Comparison of ENCODE assay signal across 27 cellular contexts in the genomic region with DNA sequence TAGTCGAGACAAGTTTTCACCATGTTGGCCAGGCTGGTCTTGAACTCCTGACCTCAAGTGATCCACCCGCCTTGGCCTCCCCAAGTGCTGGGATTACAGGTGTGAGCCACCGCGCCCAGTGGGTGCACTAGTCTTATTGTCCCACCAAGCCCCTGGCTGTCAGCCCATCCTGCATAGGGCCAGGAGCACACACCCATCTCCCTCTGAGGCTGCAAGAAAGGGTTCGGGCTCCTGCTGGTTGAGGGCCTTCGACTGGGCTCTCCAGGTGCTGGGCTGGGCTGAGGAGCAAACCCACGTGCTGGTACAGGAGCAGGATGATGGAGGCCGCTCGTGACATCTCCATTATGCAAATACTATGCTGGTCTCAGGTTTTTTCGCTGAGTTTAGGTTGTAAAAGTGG.
"Had no signal": no experiment of that assay in that cellular context is flagged by ENCODE, and none has a peak within 500 bp of the region (broad histone marks: within the 10 kb centered on the region; RNA-seq: fewer than 3 reads in every experiment).

No MANE protein-coding gene starts in this region.

- H3K4me2 ChIP-seq: KMS-11, SK-N-SH had no signal

- H3K9ac ChIP-seq: KMS-11, SK-N-SH had no signal

- H3K4me1 ChIP-seq: SJCRH30 had no signal

- H3K9me3 Mint-ChIP-seq: activated naive CD4-positive, alpha-beta T cell treated with anti-CD3 and anti-CD28 coated beads, Interleukin-2, amount 10 ng/mL, durations not matched to agents 7 days and 5 days; activated naive CD8-positive, alpha-beta T cell treated with anti-CD3 and anti-CD28 coated beads for 36 hours; activated T-cell treated with anti-CD3 and anti-CD28 coated beads, Interleukin-2, amount 50 U/mL, for 72 hours; activated T-helper 2 cell treated with anti-CD3 and anti-CD28 coated beads, Interferon-gamma antibody, Interleukin-2, Interleukin-4, amounts not matched to agents 10 μg/mL and 5 μg/mL and 100 μg/mL, durations not matched to agents 14 hours and 24 hours and 36 hours; central memory CD8-positive, alpha-beta T cell; IgD-negative memory B cell; T-helper 2 cell treated with Interferon-gamma antibody and Interleukin-4, amounts not matched to agents 5 μg/mL and 100 μg/mL, for 36 hours had no signal

- FAIRE-seq: bronchial epithelial cell had no signal

- ATAC-seq: activated CD4-positive, CD25-positive, alpha-beta regulatory T cell treated with anti-CD3 and anti-CD28 coated beads, Interleukin-2, amount 50 U/mL, for 24 hours; activated CD8-positive, alpha-beta T cell treated with anti-CD3 and anti-CD28 coated beads, Interleukin-2, amount 10 ng/mL, durations not matched to agents 7 days and 5 days; activated T-cell treated with anti-CD3 and anti-CD28 coated beads, Interleukin-2, amount 50 U/mL, for 72 hours had no signal

- H3K27ac Mint-ChIP-seq: activated CD8-positive, alpha-beta T cell treated with anti-CD3 and anti-CD28 coated beads, Interleukin-2, amount 10 ng/mL, durations not matched to agents 7 days and 5 days; activated naive CD4-positive, alpha-beta T cell treated with anti-CD3 and anti-CD28 coated beads, Interleukin-2, amount 10 ng/mL, durations not matched to agents 7 days and 5 days; activated naive CD8-positive, alpha-beta T cell treated with anti-CD3 and anti-CD28 coated beads for 36 hours; activated T-cell treated with anti-CD3 and anti-CD28 coated beads, Interleukin-2, amount 50 U/mL, for 72 hours; activated T-helper 2 cell treated with anti-CD3 and anti-CD28 coated beads, Interferon-gamma antibody, Interleukin-2, Interleukin-4, amounts not matched to agents 10 μg/mL and 5 μg/mL and 100 μg/mL, durations not matched to agents 14 hours and 24 hours and 36 hours; IgD-negative memory B cell; T-helper 2 cell treated with Interferon-gamma antibody and Interleukin-4, amounts not matched to agents 5 μg/mL and 100 μg/mL, for 36 hours had no signal

- DNase-seq: activated CD4-positive, alpha-beta T cell treated with anti-CD3 and anti-CD28 coated beads for 4 hours; activated CD8-positive, alpha-beta T cell treated with anti-CD3 and anti-CD28 coated beads, Interleukin-2, amount 10 ng/mL, durations not matched to agents 7 days and 5 days; activated gamma-delta T cell treated with Interleukin-2 at 50 U/mL for 16 hours; activated naive CD8-positive, alpha-beta T cell treated with anti-CD3 and anti-CD28 coated beads for 36 hours; activated T-cell treated with anti-CD3 and anti-CD28 coated beads, Interleukin-2, amount 50 U/mL, for 72 hours; aorta; MG63; MV-4-11; NCI-H1092 treated with DMSO at 0.1 percent for 48 hours; NCI-H1417 treated with DMSO at 0.1 percent for 48 hours; NCI-H1694; NCI-H2029; NCI-H2107; NCI-H2171 treated with DMSO at 0.1 percent for 48 hours; NCI-H226; NCI-H526; NCI-H774; SJCRH30; SK-N-SH had no signal

- H3K36me3 Mint-ChIP-seq: activated naive CD4-positive, alpha-beta T cell treated with anti-CD3 and anti-CD28 coated beads, Interleukin-2, amount 10 ng/mL, durations not matched to agents 7 days and 5 days; activated naive CD8-positive, alpha-beta T cell treated with anti-CD3 and anti-CD28 coated beads for 36 hours; IgD-negative memory B cell had no signal

- H3K9me3 ChIP-seq: MG63, SJCRH30, SK-N-SH had no signal

- H3K27ac ChIP-seq: KMS-11, SJCRH30 had no signal

- H3K36me3 ChIP-seq: MG63, SJCRH30 had no signal

- H3K27me3 ChIP-seq: SJCRH30 had no signal

- H3K4me3 ChIP-seq: MG63, SJCRH30 had no signal

- H3K4me1 Mint-ChIP-seq: activated naive CD4-positive, alpha-beta T cell treated with anti-CD3 and anti-CD28 coated beads, Interleukin-2, amount 10 ng/mL, durations not matched to agents 7 days and 5 days; activated naive CD8-positive, alpha-beta T cell treated with anti-CD3 and anti-CD28 coated beads for 36 hours; central memory CD8-positive, alpha-beta T cell had no signal

- H3K4me3 Mint-ChIP-seq: activated CD8-positive, alpha-beta T cell treated with anti-CD3 and anti-CD28 coated beads, Interleukin-2, amount 10 ng/mL, durations not matched to agents 7 days and 5 days; activated naive CD4-positive, alpha-beta T cell treated with anti-CD3 and anti-CD28 coated beads, Interleukin-2, amount 10 ng/mL, durations not matched to agents 7 days and 5 days; activated naive CD8-positive, alpha-beta T cell treated with anti-CD3 and anti-CD28 coated beads for 36 hours; activated T-cell treated with anti-CD3 and anti-CD28 coated beads, Interleukin-2, amount 50 U/mL, for 72 hours; central memory CD8-positive, alpha-beta T cell; IgD-negative memory B cell; T-helper 2 cell treated with Interferon-gamma antibody and Interleukin-4, amounts not matched to agents 5 μg/mL and 100 μg/mL, for 36 hours had no signal

- H3K27me3 Mint-ChIP-seq: activated naive CD8-positive, alpha-beta T cell treated with anti-CD3 and anti-CD28 coated beads for 36 hours had no signal
